Comparison of ENCODE assay signal across 12 cellular contexts in genomic region chr6:142929751-142930358, GRCh38. TPM values are rescaled to one million over a fixed set of nuclear protein-coding genes. Genes with fewer than 3 reads are reported as not detected.
DNase-seq lines count a peak whose midpoint lies in the region; ATAC-seq and TF ChIP-seq lines count a peak whose summit lies in the region.
"Had no signal": no experiment of that assay in that cellular context is flagged by ENCODE, and none has a peak within 500 bp of the region (broad histone marks: within the 10 kb centered on the region; RNA-seq: fewer than 3 reads in every experiment).

No MANE protein-coding gene starts in this region.

- 58% methylated on average over 1 of the region's 1 CpG for WGBS in SK-N-SH (ENCODE audit: low lambda C conversion rate)

- H3K9me3 ChIP-seq in SK-N-SH: no peaks in the 10 kb centered on the region

- no peak overlapping the region for H2AFZ ChIP-seq in SK-N-SH (ENCODE audit: low read depth)

- ATAC-seq in SK-N-SH treated with all-trans-retinoic acid at 6 μM for 48 hours: no peak
- ATAC-seq in natural killer cell: no peak
- no peak for ATAC-seq in GM18502 (IDR thresholded peaks at IDR 0.05; ENCODE audit: poor library complexity, unreplicated experiment)
- no peak for ATAC-seq in HG03039 (IDR thresholded peaks at IDR 0.05; ENCODE audit: unreplicated experiment)
- ATAC-seq: Panc1 had no signal

- H3K4me3 ChIP-seq in SK-N-SH (ENCODE audit: low read depth in 2 of 2, low read length in 1 of 2) (no peak overlapping the region), astrocyte of the spinal cord (ENCODE audit: low read depth, low read length) (no peak overlapping the region)

- no peaks in the 10 kb centered on the region for H3K27me3 Mint-ChIP-seq in natural killer cell (ENCODE audit: low read depth in 2 of 2)

- TF ChIP-seq CTCF in SK-N-SH (IDR thresholded peaks at IDR 0.05) (no peak), astrocyte of the spinal cord (IDR thresholded peaks at IDR 0.05; ENCODE audit: low read depth, low read length) (no peak), natural killer cell (IDR thresholded peaks at IDR 0.05) (no peak)

- no peaks in the 10 kb centered on the region for H3K36me3 Mint-ChIP-seq in natural killer cell

- in situ Hi-C loops in astrocyte of the spinal cord (cut with HindIII; ENCODE audit: low sequenced_read_pairs): no loop called here

- peak overlapping the region in 1 of 2 experiments; percentile 45; a peak in 2 of 4 replicates for H3K27ac ChIP-seq in SK-N-SH (ENCODE audit: low read depth in 2 of 2, low read length in 1 of 2)
- H3K27ac ChIP-seq: 22Rv1 had no signal

- no peaks in the 10 kb centered on the region for H3K9me3 Mint-ChIP-seq in natural killer cell

- peak overlapping the region; percentile 45 for H3K4me3 Mint-ChIP-seq in natural killer cell

- peaks cover 5 to 8% of the 10 kb centered on the region in 2 experiments; a peak in 3 of 4 replicates for H3K4me1 ChIP-seq in SK-N-SH (ENCODE audit: control insufficient read depth in 1 of 2, insufficient read depth in 2 of 2, low read depth in 1 of 2, low read length in 1 of 2)

- intact Hi-C loops in natural killer cell (cut with micrococcal nuclease): no loop called here

- H3K27me3 ChIP-seq in SK-N-SH (ENCODE audit: insufficient read depth): no peaks in the 10 kb centered on the region

- H3K36me3 ChIP-seq in SK-N-SH (replicated peaks in 1 of 2; ENCODE audit: control insufficient read depth in 1 of 2, insufficient read depth in 2 of 2, low read length in 1 of 2): no peaks in the 10 kb centered on the region

- no peaks in the 10 kb centered on the region for H3K9me2 ChIP-seq in SK-N-SH

- no peak overlapping the region for H3K4me2 ChIP-seq in SK-N-SH

- DNase-seq in SK-N-SH (no peak), HT1080 (ENCODE audit: low read depth) (peak; percentile 61), astrocyte of the spinal cord (ENCODE audit: low read depth, low spot score) (peak; percentile 27), natural killer cell (no peak)
- no peak for DNase-seq in activated effector memory CD4-positive, alpha-beta T cell treated with Interleukin-2 at 50 U/mL for 16 hours
- DNase-seq: activated gamma-delta T cell treated with Interleukin-2 at 50 U/mL for 16 hours, NCI-H2227 treated with DMSO at 0.1 percent for 48 hours had no signal

- no peak overlapping the region for H3K9ac ChIP-seq in SK-N-SH

- no peak for TF ChIP-seq EP300 in SK-N-SH (IDR thresholded peaks at IDR 0.05; ENCODE audit: borderline replicate concordance in 1 of 2, low read depth in 1 of 2, low read length in 1 of 2)

- peaks cover 4% of the 10 kb centered on the region for H3F3A ChIP-seq in SK-N-SH (replicated peaks; ENCODE audit: insufficient read depth)

- H3K79me2 ChIP-seq in SK-N-SH (ENCODE audit: insufficient read depth): peaks cover 71% of the 10 kb centered on the region

- TF ChIP-seq RAD21 in SK-N-SH (IDR thresholded peaks at IDR 0.05; ENCODE audit: low read length): no peak

- peaks cover 55 to 63% of the 10 kb centered on the region in 2 donors for H3K4me1 Mint-ChIP-seq in natural killer cell

- CTCF ChIA-PET in SK-N-SH (lab: Yijun Ruan, JAX): interaction anchor here (0.8 to 1.7 kb wide), 3 partner anchors 11 to 14 kb away, joined by 3 to 7 read pairs (median 6); no protein-coding TSS in a partner anchor

- peak overlapping the region; percentile 80 to 94 for H3K27ac Mint-ChIP-seq in natural killer cell

- no peaks in the 10 kb centered on the region for H4K20me1 ChIP-seq in SK-N-SH (ENCODE audit: insufficient read depth)

- POLR2A ChIA-PET in SK-N-SH (lab: Yijun Ruan, JAX): no interaction called here

TF ChIP-seq in SK-N-SH, 30 proteins besides CTCF, POLR2A, EP300 and RAD21:
- TF ChIP-seq USF2 (IDR thresholded peaks at IDR 0.05; ENCODE audit: borderline replicate concordance, low read depth, low read length) (no peak), RCOR1 (IDR thresholded peaks at IDR 0.05; ENCODE audit: low read length) (no peak), FOXJ3 (CRISPR knock-in tag; IDR thresholded peaks at IDR 0.05) (no peak), JUND (IDR thresholded peaks at IDR 0.05) (0 out of 2 replicates have a peak, but pooled peaks have one; percentile 4)

TF ChIP-seq in SK-N-SH treated with all-trans-retinoic acid at 6 μM for 48 hours, 23 proteins besides CTCF, POLR2A, EP300 and RAD21:
- TF ChIP-seq OSR1 (CRISPR knock-in tag; IDR thresholded peaks at IDR 0.05) (no peak), BACH2 (CRISPR knock-in tag; IDR thresholded peaks at IDR 0.05; ENCODE audit: borderline replicate concordance) (no peak), ZFP30 (CRISPR knock-in tag; IDR thresholded peaks at IDR 0.05) (no peak), ARNTL (CRISPR knock-in tag; IDR thresholded peaks at IDR 0.05; ENCODE audit: borderline replicate concordance, low read depth) (no peak), POU6F1 (CRISPR knock-in tag; IDR thresholded peaks at IDR 0.05; ENCODE audit: borderline replicate concordance, low read depth) (no peak), RARB (CRISPR knock-in tag; IDR thresholded peaks at IDR 0.05) (no peak), CSDC2 (CRISPR knock-in tag; IDR thresholded peaks at IDR 0.05) (no peak), ZNF8 (CRISPR knock-in tag; IDR thresholded peaks at IDR 0.05) (no peak), PPARA (CRISPR knock-in tag; IDR thresholded peaks at IDR 0.05; ENCODE audit: borderline replicate concordance) (no peak), SNAI2 (CRISPR knock-in tag; IDR thresholded peaks at IDR 0.05) (no peak), CREB5 (CRISPR knock-in tag; IDR thresholded peaks at IDR 0.05; ENCODE audit: low read depth) (no peak), TSHZ2 (CRISPR knock-in tag; IDR thresholded peaks at IDR 0.05) (no peak), TCF4 (CRISPR knock-in tag; IDR thresholded peaks at IDR 0.05; ENCODE audit: borderline replicate concordance) (no peak), GLIS3 (CRISPR knock-in tag; IDR thresholded peaks at IDR 0.05) (no peak), ESRRG (CRISPR knock-in tag; IDR thresholded peaks at IDR 0.05) (no peak)

RNA-seq across cellular contexts. Expression of gene HIVEP2, which starts 15.1 kb away (rescaled TPM):
- 2.5 and 2.8 TPM in 2 replicates for polyA plus RNA-seq in SK-N-SH (2012; rRNA removed)
- polyA plus RNA-seq in SK-N-SH (2012; cell fraction: cytosol; rRNA removed): 2.9 TPM in 2 replicates
- polyA plus RNA-seq in SK-N-SH (2012; cell fraction: nucleus; rRNA removed): 5.1 and 6.3 TPM in 2 replicates
- total RNA-seq in HT1080 (2014; rRNA removed; shearing (Covaris generic)): 5.8 and 7.0 TPM in 2 replicates
- polyA plus RNA-seq in HT1080 (2015; cell fraction: cytosol; rRNA removed): 6.1 and 7.9 TPM in 2 replicates
- polyA plus RNA-seq in HT1080 (2015; cell fraction: nucleus; rRNA removed): 13.0 and 13.5 TPM in 2 replicates
- total RNA-seq in natural killer cell: 10 to 100 TPM; 14.6 to 21.6 (median 18.7) TPM

Comparison
In these comparisons a context has a peak if more than half of its experiments do, and no peak if none do; other contexts are left out.
1. DNase-seq: peak in HT1080 (single experiment) and astrocyte of the spinal cord (single experiment); none in SK-N-SH (single experiment), natural killer cell (single experiment) and activated effector memory CD4-positive, alpha-beta T cell treated with Interleukin-2 at 50 U/mL for 16 hours (single experiment).